ENCODE assay signal across 26 cellular contexts in genomic region chr4:109131559-109131958, GRCh38.
DNase-seq lines count a peak whose midpoint lies in the region; ATAC-seq, FAIRE-seq and TF ChIP-seq lines count a peak whose summit lies in the region.
"Had no signal": no experiment of that assay in that cellular context is flagged by ENCODE, and none has a peak within 500 bp of the region (broad histone marks: within the 10 kb centered on the region; RNA-seq: fewer than 3 reads in every experiment).

No MANE protein-coding gene starts in this region.

- no peak overlapping the region for H3K4me3 ChIP-seq in K562
- H3K4me3 ChIP-seq: A549; BLaER1 treated with 17β-estradiol and CSF1 and Interleukin-3, amounts not matched to agents 10 nM and 100 nM; GM12878; GM23248 had no signal

- H3K9me3 ChIP-seq in K562 (replicated peaks; ENCODE audit: control insufficient read depth, insufficient read depth, low read depth, low read length), result no peaks in the 10 kb centered on the region
- H3K9me3 ChIP-seq: A549; BE2C; BLaER1 treated with 17β-estradiol and CSF1 and Interleukin-3, amounts not matched to agents 10 nM and 100 nM had no signal

- TF ChIP-seq RAD21 in K562 (CRISPR knock-in tag; conservative IDR thresholded peaks at IDR 0.05 in 1 of 2, IDR thresholded peaks at IDR 0.05 in 1 of 2), result no peak

- no peaks in the 10 kb centered on the region for H3K27me3 ChIP-seq in K562 (ENCODE audit: control insufficient read depth in 2 of 2, insufficient read depth in 2 of 2, low read length in 2 of 2)
- H3K27me3 ChIP-seq: BE2C; BLaER1 treated with 17β-estradiol and CSF1 and Interleukin-3, amounts not matched to agents 10 nM and 100 nM had no signal

- WGBS in K562 (ENCODE audit: insufficient coverage, low coverage, missing lambda C conversion rate), result 8% methylated on average over 6 of the region's 6 CpGs

- no peak for TF ChIP-seq POLR2A in K562 (conservative IDR thresholded peaks at IDR 0.05)

- intact Hi-C loops in K562 (cut with micrococcal nuclease), result loop anchor here (5.0 to 10.0 kb wide), 2 partner anchors 161 to 297 kb away; no protein-coding TSS in a partner anchor

- in situ Hi-C loops in K562 (cut with MboI), result no loop called here

- peak; percentile 10 for DNase-seq in SK-N-DZ (ENCODE audit: low spot score)
- peak in 2 of 4 experiments; percentile 17 to 60 for DNase-seq in K562 (ENCODE audit: extremely low read depth in 1 of 4, low spot score in 3 of 4)
- peak; percentile 18 for DNase-seq in left kidney (ENCODE audit: low read depth, low spot score)
- DNase-seq in NCI-H1417 (lab: John Stamatoyannopoulos, UW), result no peak
- DNase-seq in HuH-7.5 (ENCODE audit: low spot score), result no peak
- DNase-seq in stimulated activated naive CD8-positive, alpha-beta T cell treated with anti-CD3 and anti-CD28 coated beads, Interleukin-15, amount 100 ng/mL, for 72 hours, result no peak
- DNase-seq: 8988T; ACHN; AML-193; BE2C; CD4-positive, alpha-beta T cell; CD8-positive, alpha-beta memory T cell; DMS 273 treated with DMSO at 0.1 percent for 48 hours; DMS79; EL; GDM1; GM23248; H9 had no signal

- no peak overlapping the region for H3K27ac Mint-ChIP-seq in stimulated activated memory B cell treated with anti-CD40 and anti-IgM and Interleukin-4, amounts not matched to agents 10 μg/mL and 1 μg/mL and 100 μg/mL, for 72 hours
- no peak overlapping the region for H3K27ac Mint-ChIP-seq in stimulated activated naive CD8-positive, alpha-beta T cell treated with anti-CD3 and anti-CD28 coated beads, Interleukin-15, amount 100 ng/mL, for 72 hours
- H3K27ac Mint-ChIP-seq: CD4-positive, alpha-beta T cell; CD8-positive, alpha-beta memory T cell had no signal

- no peak for TF ChIP-seq CTCF in K562 (IDR thresholded peaks at IDR 0.05 in 2 of 3, conservative IDR thresholded peaks at IDR 0.05 in 1 of 3; ENCODE audit: insufficient read depth in 2 of 3, low read depth in 1 of 3, low read length in 3 of 3)

- peaks cover 8 to 35% of the 10 kb centered on the region in 2 experiments; a peak in 4 of 5 replicates for H3K4me1 ChIP-seq in K562 (replicated peaks in 1 of 2; ENCODE audit: control insufficient read depth in 2 of 2, insufficient read depth in 2 of 2, low read length in 2 of 2)
- H3K4me1 ChIP-seq: A549; BE2C; BLaER1 treated with 17β-estradiol and CSF1 and Interleukin-3, amounts not matched to agents 10 nM and 100 nM had no signal

- peak overlapping the region; percentile 57 for H3K4me2 ChIP-seq in K562 (ENCODE audit: insufficient read depth, low read length)
- H3K4me2 ChIP-seq: A549; BLaER1 treated with 17β-estradiol and CSF1 and Interleukin-3, amounts not matched to agents 10 nM and 100 nM had no signal

- H3K4me1 Mint-ChIP-seq in stimulated activated memory B cell treated with anti-CD40 and anti-IgM and Interleukin-4, amounts not matched to agents 10 μg/mL and 1 μg/mL and 100 μg/mL, for 72 hours, result no peaks in the 10 kb centered on the region
- H3K4me1 Mint-ChIP-seq in stimulated activated naive CD8-positive, alpha-beta T cell treated with anti-CD3 and anti-CD28 coated beads, Interleukin-15, amount 100 ng/mL, for 72 hours, result no peaks in the 10 kb centered on the region
- H3K4me1 Mint-ChIP-seq: CD14-positive monocyte; CD8-positive, alpha-beta memory T cell had no signal

- H3K27ac ChIP-seq in K562 (ENCODE audit: extremely low read depth, low read depth, low read length), result peak overlapping the region; percentile 37; the same call in 2 of the 3 replicates
- H3K27ac ChIP-seq: A549; BLaER1 treated with 17β-estradiol and CSF1 and Interleukin-3, amounts not matched to agents 10 nM and 100 nM; GM23248 had no signal

- peak; percentile 62 for FAIRE-seq in K562 (lab: Jason Lieb, UNC)
- FAIRE-seq: A549, D721Med, GM12878, GM19239 had no signal

- POLR2A ChIA-PET in K562 (lab: Yijun Ruan, JAX), result interaction anchor here (0.5 kb wide), 1 partner anchor 42 kb away, joined by 3 read pairs; no protein-coding TSS in a partner anchor

- H4K20me1 ChIP-seq in K562 (replicated peaks; ENCODE audit: control insufficient read depth, insufficient read depth, low read length), result no peaks in the 10 kb centered on the region
- H4K20me1 ChIP-seq: BLaER1 treated with 17β-estradiol and CSF1 and Interleukin-3, amounts not matched to agents 10 nM and 100 nM had no signal

- peak overlapping the region; percentile 83 for H2AFZ ChIP-seq in K562 (ENCODE audit: low read depth, low read length)
- H2AFZ ChIP-seq: GM23248 had no signal

- peaks cover 3% of the 10 kb centered on the region for H3K9me3 Mint-ChIP-seq in stimulated activated memory B cell treated with anti-CD40 and anti-IgM and Interleukin-4, amounts not matched to agents 10 μg/mL and 1 μg/mL and 100 μg/mL, for 72 hours
- H3K9me3 Mint-ChIP-seq in stimulated activated naive CD8-positive, alpha-beta T cell treated with anti-CD3 and anti-CD28 coated beads, Interleukin-15, amount 100 ng/mL, for 72 hours, result no peaks in the 10 kb centered on the region
- H3K9me3 Mint-ChIP-seq: CD14-positive monocyte; CD4-positive, alpha-beta T cell; CD8-positive, alpha-beta memory T cell; H9 had no signal

- peak overlapping the region in 1 of 2 experiments; percentile 41; a peak in 1 of 4 replicates for H3K9ac ChIP-seq in K562 (ENCODE audit: insufficient read depth in 1 of 2, low read depth in 2 of 2, low read length in 2 of 2)
- H3K9ac ChIP-seq: BLaER1 treated with 17β-estradiol and CSF1 and Interleukin-3, amounts not matched to agents 10 nM and 100 nM; GM23248 had no signal

- no peaks in the 10 kb centered on the region for H3K79me2 ChIP-seq in K562 (ENCODE audit: control insufficient read depth, insufficient read depth, low read length)

- H3K4me3 Mint-ChIP-seq in stimulated activated memory B cell treated with anti-CD40 and anti-IgM and Interleukin-4, amounts not matched to agents 10 μg/mL and 1 μg/mL and 100 μg/mL, for 72 hours, result no peak overlapping the region
- no peak overlapping the region for H3K4me3 Mint-ChIP-seq in stimulated activated naive CD8-positive, alpha-beta T cell treated with anti-CD3 and anti-CD28 coated beads, Interleukin-15, amount 100 ng/mL, for 72 hours
- H3K4me3 Mint-ChIP-seq: CD14-positive monocyte; CD4-positive, alpha-beta T cell; CD8-positive, alpha-beta memory T cell; H9 had no signal

- no peaks in the 10 kb centered on the region for H3K9me1 ChIP-seq in K562 (ENCODE audit: control insufficient read depth, insufficient read depth, low read length)

- peak; percentile 47; the same call in 1 of the 2 replicates for TF ChIP-seq EP300 in K562 (IDR thresholded peaks at IDR 0.05; ENCODE audit: low read length)

- H3K27me3 Mint-ChIP-seq in stimulated activated memory B cell treated with anti-CD40 and anti-IgM and Interleukin-4, amounts not matched to agents 10 μg/mL and 1 μg/mL and 100 μg/mL, for 72 hours, result no peaks in the 10 kb centered on the region
- H3K27me3 Mint-ChIP-seq in stimulated activated naive CD8-positive, alpha-beta T cell treated with anti-CD3 and anti-CD28 coated beads, Interleukin-15, amount 100 ng/mL, for 72 hours, result no peaks in the 10 kb centered on the region

- H3K36me3 ChIP-seq in K562 (ENCODE audit: control insufficient read depth, insufficient read depth, low read length), result no peaks in the 10 kb centered on the region
- H3K36me3 ChIP-seq: BE2C; BLaER1 treated with 17β-estradiol and CSF1 and Interleukin-3, amounts not matched to agents 10 nM and 100 nM had no signal

- ATAC-seq in K562, result peak; percentile 53
- ATAC-seq in stimulated activated memory B cell treated with anti-CD40 and anti-IgM and Interleukin-4, amounts not matched to agents 10 μg/mL and 1 μg/mL and 100 μg/mL, for 72 hours, result peak; percentile 16
- ATAC-seq in stimulated activated naive CD8-positive, alpha-beta T cell treated with anti-CD3 and anti-CD28 coated beads, Interleukin-15, amount 100 ng/mL, for 72 hours, result no peak
- ATAC-seq: A549, GM12878, HCT116 had no signal

- BruUV-seq in K562 (replicated peaks; lab: Mats Ljungman, UMichigan), result no TSS peak

- H3K36me3 Mint-ChIP-seq in stimulated activated memory B cell treated with anti-CD40 and anti-IgM and Interleukin-4, amounts not matched to agents 10 μg/mL and 1 μg/mL and 100 μg/mL, for 72 hours, result no peaks in the 10 kb centered on the region
- H3K36me3 Mint-ChIP-seq: CD14-positive monocyte; CD8-positive, alpha-beta memory T cell had no signal

- CTCF ChIA-PET in K562 (lab: Yijun Ruan, JAX; ENCODE audit: low intra/inter-chr PET ratio), result no interaction called here

TF ChIP-seq in K562, 482 proteins besides CTCF, POLR2A, EP300 and RAD21 (continues in another document):
- no peak for TF ChIP-seq RERE (CRISPR knock-in tag; IDR thresholded peaks at IDR 0.05; ENCODE audit: borderline replicate concordance)
- TF ChIP-seq DPF2 (IDR thresholded peaks at IDR 0.05), result peak; percentile 80

Comparison
In these comparisons a context has a peak if more than half of its experiments do, and no peak if none do; other contexts are left out.
1. DNase-seq: peak in SK-N-DZ (single experiment) and left kidney (single experiment); none in NCI-H1417 (0 of 3), HuH-7.5 (single experiment) and stimulated activated naive CD8-positive, alpha-beta T cell treated with anti-CD3 and anti-CD28 coated beads, Interleukin-15, amount 100 ng/mL, for 72 hours (0 of 2).